27 cellular contexts compared by ENCODE assay signal in the genomic region with DNA sequence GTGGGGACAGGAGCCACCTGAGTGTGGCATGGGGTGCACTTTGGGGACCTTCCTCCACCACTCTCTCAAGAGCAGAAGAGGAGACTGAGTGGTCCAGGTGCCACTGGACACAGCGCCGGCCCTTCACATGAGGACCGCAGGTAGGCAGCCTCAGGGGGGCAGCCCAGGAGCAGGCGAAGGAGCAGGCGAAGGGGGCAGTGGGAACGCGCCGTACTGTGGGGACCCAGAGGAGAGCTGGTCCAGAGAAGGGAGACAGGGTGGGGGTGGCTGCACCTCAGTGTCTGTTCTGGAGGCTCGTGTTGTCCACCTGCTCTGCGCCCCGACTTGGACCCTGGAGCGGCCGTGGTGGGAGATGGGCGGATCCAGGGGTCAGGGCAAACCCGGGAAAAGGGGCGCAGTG. TPM values are rescaled to one million over a fixed set of nuclear protein-coding genes. Genes with fewer than 3 reads are reported as not detected.
"Had no signal": no experiment of that assay in that cellular context is flagged by ENCODE, and none has a peak within 500 bp of the region (broad histone marks: within the 10 kb centered on the region; RNA-seq: fewer than 3 reads in every experiment).

No MANE protein-coding gene starts in this region.

- H3K9me3 ChIP-seq: colonic mucosa, esophagus muscularis mucosa, esophagus squamous epithelium, gastrocnemius medialis, gastroesophageal sphincter, heart left ventricle, heart right ventricle had no signal

- DNase-seq: colonic mucosa; cortex of kidney; dermis blood vessel endothelial cell; dorsolateral prefrontal cortex; effector CD4-positive, alpha-beta T cell; effector CD8-positive, alpha-beta T cell; effector memory CD4-positive, alpha-beta T cell; effector memory CD8-positive, alpha-beta T cell; endodermal cell; erythroblast; esophagus squamous epithelium; foreskin fibroblast; foreskin keratinocyte; foreskin melanocyte; gastrocnemius medialis; glutamatergic neuron; head of caudate nucleus; heart left ventricle; heart right ventricle had no signal

- H3K4me3 ChIP-seq: colonic mucosa, coronary artery, dorsolateral prefrontal cortex, esophagus muscularis mucosa, esophagus squamous epithelium, gastrocnemius medialis, gastroesophageal sphincter, heart left ventricle, heart right ventricle had no signal

- ATAC-seq: effector memory CD8-positive, alpha-beta T cell; esophagus mucosa; foreskin keratinocyte; gastrocnemius medialis; gastroesophageal sphincter; heart left ventricle; heart right ventricle had no signal

- H3K36me3 ChIP-seq: colonic mucosa, esophagus muscularis mucosa, esophagus squamous epithelium, gastrocnemius medialis, gastroesophageal sphincter, heart left ventricle, heart right ventricle had no signal

- H3K27me3 ChIP-seq: colonic mucosa, dorsolateral prefrontal cortex, esophagus muscularis mucosa, foreskin keratinocyte, gastrocnemius medialis had no signal

- H3K4me1 ChIP-seq: colonic mucosa, esophagus muscularis mucosa, esophagus squamous epithelium, foreskin keratinocyte, gastrocnemius medialis, gastroesophageal sphincter, heart left ventricle, heart right ventricle had no signal

- H3K27ac ChIP-seq: colonic mucosa, coronary artery, epithelial cell of prostate, esophagus muscularis mucosa, esophagus squamous epithelium, foreskin keratinocyte, gastrocnemius medialis, gastroesophageal sphincter, heart left ventricle, heart right ventricle had no signal

RNA-seq across cellular contexts. Expression of gene AQP12A, which starts 55.0 kb away (rescaled TPM):
- polyA plus RNA-seq: endothelial cell of umbilical vein, esophagus, fibroblast of lung, foreskin keratinocyte, heart left ventricle, heart right ventricle had no signal
